17 cellular contexts compared by ENCODE assay signal in the genomic region with DNA sequence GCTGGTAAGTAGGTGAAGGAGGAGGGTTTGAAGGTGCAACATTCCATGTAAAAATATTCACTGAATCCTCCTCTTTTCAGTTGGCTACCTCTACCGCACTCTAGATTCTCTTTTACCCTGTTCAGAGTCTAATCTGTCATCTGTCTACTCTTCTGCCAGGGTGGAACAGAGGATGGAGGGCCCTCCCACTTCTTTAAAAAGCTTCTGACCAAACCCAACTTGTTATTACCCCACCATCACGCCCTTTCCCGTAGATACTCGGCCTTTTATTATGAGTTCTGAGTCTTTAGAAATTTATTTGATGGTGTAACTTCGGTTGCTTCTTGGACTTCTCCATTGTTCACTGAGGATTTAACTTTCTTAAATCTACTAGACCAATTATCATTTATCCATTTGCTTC.
"Had no signal": no experiment of that assay in that cellular context is flagged by ENCODE, and none has a peak within 500 bp of the region (broad histone marks: within the 10 kb centered on the region; RNA-seq: fewer than 3 reads in every experiment).

No MANE protein-coding gene starts in this region.

- H3K27me3 Mint-ChIP-seq: activated naive CD8-positive, alpha-beta T cell treated with anti-CD3 and anti-CD28 coated beads for 36 hours; brain had no signal

- H3K27ac Mint-ChIP-seq: activated naive CD8-positive, alpha-beta T cell treated with anti-CD3 and anti-CD28 coated beads for 36 hours; activated T-helper 1 cell treated with anti-CD3 and anti-CD28 coated beads, Interleukin-12 subunit alpha, Interleukin-12 subunit beta, Interleukin-2, Interleukin-4 antibody, amounts not matched to agents 30 ng/mL and 10 ng/mL and 1 ng/mL, durations not matched to agents 14 hours and 24 hours and 36 hours; brain; neural progenitor cell had no signal

- H3K36me3 Mint-ChIP-seq: brain, neural progenitor cell had no signal

- DNase-seq: activated CD4-positive, alpha-beta T cell treated with anti-CD3 and anti-CD28 coated beads, Interleukin-2, amount 50 U/mL, for 1 hour; activated CD8-positive, alpha-beta memory T cell treated with anti-CD3 and anti-CD28 coated beads for 24 hours; activated naive CD8-positive, alpha-beta T cell treated with anti-CD3 and anti-CD28 coated beads for 36 hours; central memory CD4-positive, alpha-beta T cell; effector CD8-positive, alpha-beta T cell; esophagus squamous epithelium; left ventricle myocardium superior; pancreas; sigmoid colon; stimulated activated CD4-positive, alpha-beta T cell treated with anti-CD3 and anti-CD28 coated beads, Interleukin-1b, Interleukin-23, amount 100 ng/mL, for 48 hours; tibial artery; uterus had no signal

- H3K9me3 Mint-ChIP-seq: activated naive CD8-positive, alpha-beta T cell treated with anti-CD3 and anti-CD28 coated beads for 36 hours; activated T-helper 1 cell treated with anti-CD3 and anti-CD28 coated beads, Interleukin-12 subunit alpha, Interleukin-12 subunit beta, Interleukin-2, Interleukin-4 antibody, amounts not matched to agents 30 ng/mL and 10 ng/mL and 1 ng/mL, durations not matched to agents 14 hours and 24 hours and 36 hours; neural progenitor cell had no signal

- ATAC-seq: activated CD4-positive, CD25-positive, alpha-beta regulatory T cell treated with anti-CD3 and anti-CD28 coated beads, Interleukin-2, amount 50 U/mL, for 24 hours; left ventricle myocardium superior; pancreas had no signal

- H3K4me3 Mint-ChIP-seq: activated naive CD8-positive, alpha-beta T cell treated with anti-CD3 and anti-CD28 coated beads for 36 hours; activated T-helper 1 cell treated with anti-CD3 and anti-CD28 coated beads, Interleukin-12 subunit alpha, Interleukin-12 subunit beta, Interleukin-2, Interleukin-4 antibody, amounts not matched to agents 30 ng/mL and 10 ng/mL and 1 ng/mL, durations not matched to agents 14 hours and 24 hours and 36 hours; brain; neural progenitor cell had no signal

- FAIRE-seq: endothelial cell of umbilical vein, pancreas had no signal
